Comparison of ENCODE assay signal across 8 cellular contexts in the genomic region with DNA sequence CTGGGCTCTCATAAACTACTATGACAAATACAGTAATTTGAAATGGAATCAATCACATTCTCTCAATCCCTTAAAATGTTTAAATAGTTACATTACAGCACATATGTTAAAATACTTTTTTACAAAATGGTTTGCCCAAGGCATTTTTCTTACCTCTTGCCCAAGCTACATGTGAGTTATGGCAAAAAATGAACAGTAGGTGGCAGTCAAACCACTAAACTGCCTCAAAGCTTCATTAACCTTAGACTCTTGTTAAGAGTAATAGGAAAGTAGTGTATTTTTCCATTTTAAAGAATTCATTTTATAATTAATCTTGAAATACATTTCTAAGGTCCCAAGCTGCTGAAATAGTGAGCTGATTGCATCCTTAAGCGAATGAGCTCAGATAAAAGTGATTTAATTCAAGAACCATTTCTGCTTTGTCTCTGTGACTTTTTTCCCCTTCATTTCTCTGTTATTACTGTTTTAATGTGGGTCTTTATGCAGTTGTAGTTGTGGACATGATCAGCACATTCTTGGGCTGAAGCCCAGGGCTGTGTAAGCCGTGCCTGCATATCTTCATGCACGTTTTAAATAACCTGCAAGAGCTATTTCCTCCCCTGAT.
DNase-seq lines count a peak whose midpoint lies in the region; ATAC-seq and TF ChIP-seq lines count a peak whose summit lies in the region.
"Had no signal": no experiment of that assay in that cellular context is flagged by ENCODE, and none has a peak within 500 bp of the region (broad histone marks: within the 10 kb centered on the region; RNA-seq: fewer than 3 reads in every experiment).

No MANE protein-coding gene starts in this region.

- no peaks in the 10 kb centered on the region for H3K79me2 ChIP-seq in neural cell (replicated peaks; ENCODE audit: insufficient read depth, low read length)

- no peaks in the 10 kb centered on the region for H3K9me3 ChIP-seq in esophagus squamous epithelium
- no peaks in the 10 kb centered on the region for H3K9me3 ChIP-seq in neural cell (ENCODE audit: low read length)

- no peak overlapping the region for H3K9ac ChIP-seq in neural cell (ENCODE audit: low read length)

- no peak for ATAC-seq in GM19463 (IDR thresholded peaks at IDR 0.05; ENCODE audit: unreplicated experiment)

- TF ChIP-seq CTCF in esophagus squamous epithelium (IDR thresholded peaks at IDR 0.05) (peak; percentile 35 to 73 (median 58)), neural cell (IDR thresholded peaks at IDR 0.05; ENCODE audit: poor library complexity, severe bottlenecking) (peak; percentile 83)

- H4K20me1 ChIP-seq in neural cell (ENCODE audit: insufficient read depth): no peaks in the 10 kb centered on the region

- TF ChIP-seq RAD21 in neural cell (conservative IDR thresholded peaks at IDR 0.05): peak; percentile 86

- no peak overlapping the region for H2AFZ ChIP-seq in neural cell (ENCODE audit: low read depth, low read length)

- no peak for TF ChIP-seq POLR2A in esophagus squamous epithelium (IDR thresholded peaks at IDR 0.05)

- H3K4me3 ChIP-seq in esophagus squamous epithelium (no peak overlapping the region), neural cell (ENCODE audit: low read length) (no peak overlapping the region)

- intact Hi-C loops in esophagus squamous epithelium (cut with DNase I): no loop called here

- no peaks in the 10 kb centered on the region for H3K4me1 ChIP-seq in esophagus squamous epithelium

- no peaks in the 10 kb centered on the region for H3F3A ChIP-seq in neural cell (ENCODE audit: insufficient read depth, low read length, poor library complexity, severe bottlenecking)

- WGBS in esophagus squamous epithelium, 2 donors: 7 to 16% methylated on average over 3 of the region's 3 CpGs

- H3K27ac ChIP-seq in esophagus squamous epithelium (no peak overlapping the region), neural cell (ENCODE audit: low read length) (no peak overlapping the region)

- no peak for TF ChIP-seq EP300 in neural cell (conservative IDR thresholded peaks at IDR 0.05; ENCODE audit: poor library complexity, severe bottlenecking)

- H3K27me3 ChIP-seq in esophagus squamous epithelium (peaks cover 0 to 41% (median 0%) of the 10 kb centered on the region in 4 donors), neural cell (ENCODE audit: insufficient read depth, low read depth, low read length) (no peaks in the 10 kb centered on the region)

- no peak overlapping the region for H3K4me2 ChIP-seq in neural cell (ENCODE audit: low read length)

- peak; percentile 87 for DNase-seq in DMS53 treated with DMSO at 0.1 percent for 48 hours (lab: John Stamatoyannopoulos, UW; ENCODE audit: unreplicated experiment)
- DNase-seq in GM19240 (ENCODE audit: insufficient read length, low spot score): peak; percentile 8
- peak; percentile 62 for DNase-seq in LoVo (ENCODE audit: low spot score)
- peak; percentile 60 for DNase-seq in SK-N-DZ (ENCODE audit: low spot score)
- DNase-seq in esophagus squamous epithelium (lab: John Stamatoyannopoulos, UW): no peak
- DNase-seq: activated T-cell treated with anti-CD3 and anti-CD28 coated beads, Interleukin-2, amount 50 U/mL, for 4 hours had no signal

- H3K9me2 ChIP-seq in neural cell (ENCODE audit: insufficient read depth, low read length): no peaks in the 10 kb centered on the region

- no peaks in the 10 kb centered on the region for H3K36me3 ChIP-seq in esophagus squamous epithelium
- no peaks in the 10 kb centered on the region for H3K36me3 ChIP-seq in neural cell (ENCODE audit: insufficient read depth, low read length)

TF ChIP-seq in neural cell, 6 proteins besides CTCF, POLR2A, EP300 and RAD21:
- TF ChIP-seq REST (IDR thresholded peaks at IDR 0.05; ENCODE audit: borderline replicate concordance): no peak
- TF ChIP-seq SMC3 (conservative IDR thresholded peaks at IDR 0.05; ENCODE audit: poor library complexity): peak; percentile 84
TF ChIP-seq in neural cell: peak in this region for 1.
